In genomic region chr22:26573026-26573662, GRCh38 we compare ENCODE assay signal across 9 cellular contexts. TPM values are rescaled to one million over a fixed set of nuclear protein-coding genes. Genes with fewer than 3 reads are reported as not detected.
DNase-seq lines count a peak whose midpoint lies in the region; ATAC-seq and TF ChIP-seq lines count a peak whose summit lies in the region.
"Had no signal": no experiment of that assay in that cellular context is flagged by ENCODE, and none has a peak within 500 bp of the region (broad histone marks: within the 10 kb centered on the region; RNA-seq: fewer than 3 reads in every experiment).

No MANE protein-coding gene starts in this region.

- no peak overlapping the region for H3K4me2 ChIP-seq in hepatocyte

- H3K79me2 ChIP-seq in hepatocyte: peaks cover 16% of the 10 kb centered on the region

- H3K27me3 ChIP-seq in hepatocyte: no peaks in the 10 kb centered on the region

- ATAC-seq in activated naive CD4-positive, alpha-beta T cell treated with anti-CD3 and anti-CD28 coated beads, Interleukin-2, amount 50 U/mL, for 72 hours: peak in 1 of 2 donors; percentile 29
- ATAC-seq in stimulated activated naive B cell treated with anti-CD40 and anti-IgM and Interleukin-4, amounts not matched to agents 10 μg/mL and 1 μg/mL and 100 μg/mL, for 72 hours (replicated peaks): peak; percentile 85 to 89
- ATAC-seq in HG02798 (IDR thresholded peaks at IDR 0.05; ENCODE audit: poor library complexity, unreplicated experiment): no peak
- no peak for ATAC-seq in HG03442 (IDR thresholded peaks at IDR 0.05; ENCODE audit: unreplicated experiment)
- ATAC-seq in GM18520 (IDR thresholded peaks at IDR 0.05; ENCODE audit: unreplicated experiment): no peak

- H3K4me1 ChIP-seq in hepatocyte (ENCODE audit: insufficient read depth): no peaks in the 10 kb centered on the region

- no peaks in the 10 kb centered on the region for H3K9me3 ChIP-seq in hepatocyte (ENCODE audit: low read depth)

- H2AFZ ChIP-seq in hepatocyte: no peak overlapping the region

- H4K20me1 ChIP-seq in hepatocyte (ENCODE audit: insufficient read depth, poor library complexity, severe bottlenecking): no peaks in the 10 kb centered on the region

- H3K36me3 ChIP-seq in hepatocyte (replicated peaks; ENCODE audit: insufficient read depth, low read depth): no peaks in the 10 kb centered on the region

- H3K4me1 Mint-ChIP-seq in stimulated activated naive B cell treated with anti-CD40 and anti-IgM and Interleukin-4, amounts not matched to agents 10 μg/mL and 1 μg/mL and 100 μg/mL, for 72 hours: peaks cover 41 to 56% of the 10 kb centered on the region in 2 donors

- 79% methylated on average over 10 of the region's 10 CpGs for WGBS in hepatocyte (ENCODE audit: low lambda C conversion rate, missing lambda C conversion rate)

- H3K27ac ChIP-seq in hepatocyte: peak overlapping the region; percentile 2

- in situ Hi-C loops in KBM-7 (cut with MboI; ENCODE audit: low pct_unique_long_range_greater_than_20kb, low sequenced_read_pairs): no loop called here

- TF ChIP-seq CTCF in hepatocyte (IDR thresholded peaks at IDR 0.05; ENCODE audit: poor library complexity): no peak

- no peak overlapping the region for H3K4me3 ChIP-seq in hepatocyte

- no peaks in the 10 kb centered on the region for H3K36me3 Mint-ChIP-seq in activated naive CD4-positive, alpha-beta T cell treated with anti-CD3 and anti-CD28 coated beads, Interleukin-2, amount 50 U/mL, for 72 hours
- peaks cover 7 to 24% of the 10 kb centered on the region in 2 donors for H3K36me3 Mint-ChIP-seq in stimulated activated naive B cell treated with anti-CD40 and anti-IgM and Interleukin-4, amounts not matched to agents 10 μg/mL and 1 μg/mL and 100 μg/mL, for 72 hours

- no peaks in the 10 kb centered on the region for H3K9me2 ChIP-seq in hepatocyte (replicated peaks; ENCODE audit: insufficient read depth)

- DNase-seq in KBM-7 (peak; percentile 95), hepatocyte (ENCODE audit: low spot score) (no peak)
- DNase-seq in activated naive CD4-positive, alpha-beta T cell treated with anti-CD3 and anti-CD28 coated beads, Interleukin-2, amount 50 U/mL, for 72 hours (ENCODE audit: low spot score in 2 of 2): no peak
- DNase-seq in stimulated activated naive B cell treated with anti-CD40 and anti-IgM and Interleukin-4, amounts not matched to agents 10 μg/mL and 1 μg/mL and 100 μg/mL, for 72 hours: no peak
- no peak for DNase-seq in NK-92 treated with Interleukin-12 subunit alpha and Interleukin-12 subunit beta, amount 100 ng/mL, for 24 hours (lab: John Stamatoyannopoulos, UW)
- DNase-seq: NCI-H446 had no signal

- H3K9me3 Mint-ChIP-seq in activated naive CD4-positive, alpha-beta T cell treated with anti-CD3 and anti-CD28 coated beads, Interleukin-2, amount 50 U/mL, for 72 hours: no peaks in the 10 kb centered on the region
- no peaks in the 10 kb centered on the region for H3K9me3 Mint-ChIP-seq in stimulated activated naive B cell treated with anti-CD40 and anti-IgM and Interleukin-4, amounts not matched to agents 10 μg/mL and 1 μg/mL and 100 μg/mL, for 72 hours

- H3K4me3 Mint-ChIP-seq in stimulated activated naive B cell treated with anti-CD40 and anti-IgM and Interleukin-4, amounts not matched to agents 10 μg/mL and 1 μg/mL and 100 μg/mL, for 72 hours: peak overlapping the region; percentile 42 to 69

- peak overlapping the region; percentile 55 to 86 for H3K27ac Mint-ChIP-seq in activated naive CD4-positive, alpha-beta T cell treated with anti-CD3 and anti-CD28 coated beads, Interleukin-2, amount 50 U/mL, for 72 hours
- peak overlapping the region; percentile 90 for H3K27ac Mint-ChIP-seq in stimulated activated naive B cell treated with anti-CD40 and anti-IgM and Interleukin-4, amounts not matched to agents 10 μg/mL and 1 μg/mL and 100 μg/mL, for 72 hours

- H3K27me3 Mint-ChIP-seq in stimulated activated naive B cell treated with anti-CD40 and anti-IgM and Interleukin-4, amounts not matched to agents 10 μg/mL and 1 μg/mL and 100 μg/mL, for 72 hours: no peaks in the 10 kb centered on the region

RNA-seq across cellular contexts. Expression of gene TPST2, which starts 16.8 kb away (rescaled TPM):
- 10 to 100 TPM; 15.4 to 26.9 TPM for total RNA-seq in activated naive CD4-positive, alpha-beta T cell treated with anti-CD3 and anti-CD28 coated beads, Interleukin-2, amount 50 U/mL, for 72 hours
- 36.8 and 39.9 TPM in 2 replicates for total RNA-seq in hepatocyte
- 31.0 and 35.3 TPM in 2 replicates for polyA plus RNA-seq in hepatocyte

RNA-seq across cellular contexts. Expression of gene CRYBB1, which starts 44.7 kb away (rescaled TPM):
- total RNA-seq in activated naive CD4-positive, alpha-beta T cell treated with anti-CD3 and anti-CD28 coated beads, Interleukin-2, amount 50 U/mL, for 72 hours: not detected
- total RNA-seq in hepatocyte: not detected in 2 replicates
- 0.79 TPM in 1 of 2 replicates, not detected in the other for polyA plus RNA-seq in hepatocyte

RNA-seq across cellular contexts. Expression of gene CRYBA4, which starts 48.6 kb away (rescaled TPM):
- total RNA-seq in activated naive CD4-positive, alpha-beta T cell treated with anti-CD3 and anti-CD28 coated beads, Interleukin-2, amount 50 U/mL, for 72 hours: not detected
- not detected in 2 replicates for total RNA-seq in hepatocyte
- not detected in 2 replicates for polyA plus RNA-seq in hepatocyte

Comparison
In these comparisons a context has a peak if more than half of its experiments do, and no peak if none do; other contexts are left out.
1. ATAC-seq: peak in stimulated activated naive B cell treated with anti-CD40 and anti-IgM and Interleukin-4, amounts not matched to agents 10 μg/mL and 1 μg/mL and 100 μg/mL, for 72 hours (2 of 2); none in HG02798 (single experiment), HG03442 (single experiment) and GM18520 (single experiment).